Comparison of ENCODE assay signal across 10 cellular contexts in the genomic region with DNA sequence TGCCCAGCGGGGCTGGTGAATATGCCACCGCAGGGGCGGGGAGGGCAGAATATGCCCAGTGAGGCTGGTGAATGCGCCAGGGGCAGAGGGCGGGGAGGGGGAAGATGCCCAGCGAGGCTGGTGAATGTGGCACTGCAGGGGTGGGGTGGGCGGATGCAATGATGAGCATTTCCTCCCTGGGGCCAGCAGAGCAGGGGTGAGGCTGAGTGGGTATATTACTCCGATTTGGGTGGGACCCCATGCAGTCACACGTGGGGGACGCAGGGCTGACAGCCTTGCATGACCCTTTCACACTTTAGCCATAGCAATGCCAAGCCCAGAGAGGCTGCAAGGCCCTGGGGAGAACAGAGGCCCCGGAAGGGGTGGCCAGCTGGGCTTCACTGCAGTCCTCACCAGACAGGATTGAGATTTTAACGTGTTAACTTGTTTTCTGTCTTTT. TPM values are rescaled to one million over a fixed set of nuclear protein-coding genes. Genes with fewer than 3 reads are reported as not detected.
DNase-seq lines count a peak whose midpoint lies in the region; FAIRE-seq and TF ChIP-seq lines count a peak whose summit lies in the region.
"Had no signal": no experiment of that assay in that cellular context is flagged by ENCODE, and none has a peak within 500 bp of the region (broad histone marks: within the 10 kb centered on the region; RNA-seq: fewer than 3 reads in every experiment).

No MANE protein-coding gene starts in this region.

- no peaks in the 10 kb centered on the region for H3K36me3 Mint-ChIP-seq in T-helper 2 cell treated with Interferon-gamma antibody and Interleukin-4, amounts not matched to agents 5 μg/mL and 100 μg/mL, for 36 hours (ENCODE audit: low read depth)

- no peaks in the 10 kb centered on the region for H3K9me3 Mint-ChIP-seq in T-helper 2 cell treated with Interferon-gamma antibody and Interleukin-4, amounts not matched to agents 5 μg/mL and 100 μg/mL, for 36 hours

- no peak for DNase-seq in GM12892 (ENCODE audit: insufficient read length)
- DNase-seq in T-helper 2 cell treated with Interferon-gamma antibody and Interleukin-4, amounts not matched to agents 5 μg/mL and 100 μg/mL, for 36 hours (ENCODE audit: low spot score) = no peak
- DNase-seq in central memory CD4-positive, alpha-beta T cell = peak; percentile 60
- DNase-seq in smooth muscle cell (lab: John Stamatoyannopoulos, UW; ENCODE audit: unreplicated experiment) = no peak
- DNase-seq in medulla oblongata (ENCODE audit: extremely low spot score) = no peak
- no peak for DNase-seq in RCC 7860 (ENCODE audit: low spot score)
- no peak for DNase-seq in NCI-H1694 treated with DMSO at 0.1 percent for 48 hours (lab: John Stamatoyannopoulos, UW)
- DNase-seq in HPDE6-E6E7 (ENCODE audit: extremely low spot score) = no peak
- DNase-seq: NCI-H524 treated with DMSO at 0.1 percent for 48 hours had no signal

- peaks cover 46% of the 10 kb centered on the region for H3K4me1 Mint-ChIP-seq in T-helper 2 cell treated with Interferon-gamma antibody and Interleukin-4, amounts not matched to agents 5 μg/mL and 100 μg/mL, for 36 hours (ENCODE audit: low read depth)

- H3K4me3 ChIP-seq in smooth muscle cell = no peak overlapping the region

- H3K9me3 ChIP-seq in smooth muscle cell (replicated peaks; ENCODE audit: low read depth) = no peaks in the 10 kb centered on the region
- H3K9me3 ChIP-seq: ascending aorta had no signal

- H2AFZ ChIP-seq in smooth muscle cell (ENCODE audit: low read depth) = no peak overlapping the region

- no peak overlapping the region for H3K27ac ChIP-seq in smooth muscle cell (ENCODE audit: low read depth)
- H3K27ac ChIP-seq: ascending aorta had no signal

- H3K27me3 ChIP-seq in smooth muscle cell (ENCODE audit: low read depth) = peaks cover 37% of the 10 kb centered on the region

- peak; percentile 82 for FAIRE-seq in GM12892 (lab: Jason Lieb, UNC)
- no peak for FAIRE-seq in RCC 7860 (lab: Jason Lieb, UNC)

- H3K9ac ChIP-seq in smooth muscle cell (ENCODE audit: low read depth) = no peak overlapping the region

- no peaks in the 10 kb centered on the region for H3K36me3 ChIP-seq in smooth muscle cell (ENCODE audit: low read depth)
- H3K36me3 ChIP-seq: ascending aorta had no signal

- no peak for TF ChIP-seq POLR2A in GM12892 (IDR thresholded peaks at IDR 0.05; ENCODE audit: low read depth, low read length)

- peak overlapping the region; percentile 87 for H3K4me2 ChIP-seq in smooth muscle cell

- peak overlapping the region; percentile 83 for H3K4me3 Mint-ChIP-seq in T-helper 2 cell treated with Interferon-gamma antibody and Interleukin-4, amounts not matched to agents 5 μg/mL and 100 μg/mL, for 36 hours

- 21% methylated on average over 5 of the region's 12 CpGs for WGBS in smooth muscle cell (ENCODE audit: low lambda C conversion rate)

- peaks cover 6% of the 10 kb centered on the region for H4K20me1 ChIP-seq in smooth muscle cell (ENCODE audit: low read depth)

- no peaks in the 10 kb centered on the region for H3K27me3 Mint-ChIP-seq in T-helper 2 cell treated with Interferon-gamma antibody and Interleukin-4, amounts not matched to agents 5 μg/mL and 100 μg/mL, for 36 hours (ENCODE audit: low read depth)

- H3K27ac Mint-ChIP-seq in T-helper 2 cell treated with Interferon-gamma antibody and Interleukin-4, amounts not matched to agents 5 μg/mL and 100 μg/mL, for 36 hours = peak overlapping the region; percentile 75

- no peaks in the 10 kb centered on the region for H3K79me2 ChIP-seq in smooth muscle cell (ENCODE audit: low read depth)

- H3F3A ChIP-seq in smooth muscle cell (ENCODE audit: low read depth) = peaks cover 16% of the 10 kb centered on the region

- peaks cover 20% of the 10 kb centered on the region for H3K4me1 ChIP-seq in smooth muscle cell (ENCODE audit: low read depth)

- TF ChIP-seq CTCF in smooth muscle cell (IDR thresholded peaks at IDR 0.05; ENCODE audit: borderline replicate concordance, insufficient read depth, poor library complexity, severe bottlenecking) = no peak

RNA-seq across cellular contexts. Expression of a gene that starts 9.3 kb away (rescaled TPM):
- polyA plus RNA-seq in GM12892 (2012; ENCODE audit: missing spikeins) = 6.3 TPM
- total RNA-seq in smooth muscle cell = 13.9 and 15.9 TPM in 2 replicates
- 26.6 and 32.7 TPM in 2 replicates for polyA plus RNA-seq in smooth muscle cell

RNA-seq across cellular contexts. Expression of a gene that starts 9.9 kb away (rescaled TPM):
- 41.8 TPM for polyA plus RNA-seq in GM12892 (2012; ENCODE audit: missing spikeins)
- 0.18 TPM in 1 of 2 replicates, not detected in the other for total RNA-seq in smooth muscle cell
- polyA plus RNA-seq in smooth muscle cell = 0.86 and 1.0 TPM in 2 replicates

RNA-seq across cellular contexts. Expression of a gene that starts 57.1 kb away (rescaled TPM):
- polyA plus RNA-seq in GM12892 (2012; ENCODE audit: missing spikeins) = 28.2 TPM
- 331 and 369 TPM in 2 replicates for total RNA-seq in smooth muscle cell
- 314 and 340 TPM in 2 replicates for polyA plus RNA-seq in smooth muscle cell
